In genomic region chr20:380763-381580, GRCh38 we compare ENCODE assay signal across 8 cellular contexts. TPM values are rescaled to one million over a fixed set of nuclear protein-coding genes. Genes with fewer than 3 reads are reported as not detected.
A peak's percentile ranks its signal among the peaks of the same experiment; 100 is the strongest.
DNase-seq lines count a peak whose midpoint lies in the region; ATAC-seq lines count a peak whose summit lies in the region.

No MANE protein-coding gene starts in this region.

- H3K4me1 Mint-ChIP-seq in activated CD4-positive, alpha-beta memory T cell treated with anti-CD3 and anti-CD28 coated beads for 36 hours (ENCODE audit: low read depth) = peaks cover 13% of the 10 kb centered on the region
- H3K4me1 Mint-ChIP-seq in effector memory CD8-positive, alpha-beta T cell (ENCODE audit: low read depth in 2 of 2) = peaks cover 4 to 9% of the 10 kb centered on the region in 2 donors

- DNase-seq in SIG-M5 treated with dmso at 0.1 percent for 504 hours (lab: John Stamatoyannopoulos, UW; ENCODE audit: unreplicated experiment) (peak; percentile 80), SIG-M5 (lab: John Stamatoyannopoulos, UW) (no peak), NCI-H2227 treated with DMSO at 0.1 percent for 48 hours (lab: John Stamatoyannopoulos, UW) (peak; percentile 21)
- peak; percentile 82 for DNase-seq in activated CD4-positive, alpha-beta memory T cell treated with anti-CD3 and anti-CD28 coated beads for 36 hours
- peak; percentile 35 to 50 (median 44) for DNase-seq in effector memory CD8-positive, alpha-beta T cell
- DNase-seq in stimulated activated CD8-positive, alpha-beta memory T cell treated with anti-CD3 and anti-CD28 coated beads, Interleukin-7, amount 100 ng/mL, for 4 hours (ENCODE audit: low read depth in 2 of 2) = peak; percentile 15 to 56

- peaks cover 9% of the 10 kb centered on the region for H3K36me3 Mint-ChIP-seq in activated CD4-positive, alpha-beta memory T cell treated with anti-CD3 and anti-CD28 coated beads for 36 hours
- peaks cover 14% of the 10 kb centered on the region for H3K36me3 Mint-ChIP-seq in effector memory CD8-positive, alpha-beta T cell (ENCODE audit: insufficient read depth)

- peak overlapping the region; percentile 82 for H3K4me3 Mint-ChIP-seq in activated CD4-positive, alpha-beta memory T cell treated with anti-CD3 and anti-CD28 coated beads for 36 hours
- H3K4me3 Mint-ChIP-seq in effector memory CD8-positive, alpha-beta T cell = peak overlapping the region; percentile 86 to 90

- H3K4me3 ChIP-seq in mononuclear cell (ENCODE audit: low read length) = peak overlapping the region; percentile 50

- CTCF ChIA-PET in activated CD4-positive, alpha-beta memory T cell treated with anti-CD3 and anti-CD28 coated beads for 36 hours (lab: Charles Lee) = interaction anchor here (0.6 to 2.0 kb wide), 7 partner anchors 9 to 98 kb away, joined by 3 to 10 read pairs (median 4); partner anchors contain the start of gene NRSN2

- POLR2A ChIA-PET in activated CD4-positive, alpha-beta memory T cell treated with anti-CD3 and anti-CD28 coated beads for 36 hours (lab: Charles Lee) = interaction anchor here (0.6 to 1.4 kb wide), 8 partner anchors 9 to 102 kb away, joined by 3 to 6 read pairs (median 4); no protein-coding TSS in a partner anchor

- H3K27me3 Mint-ChIP-seq in activated CD4-positive, alpha-beta memory T cell treated with anti-CD3 and anti-CD28 coated beads for 36 hours = no peaks in the 10 kb centered on the region
- no peaks in the 10 kb centered on the region for H3K27me3 Mint-ChIP-seq in effector memory CD8-positive, alpha-beta T cell

- peak overlapping the region; percentile 89 for H3K27ac Mint-ChIP-seq in activated CD4-positive, alpha-beta memory T cell treated with anti-CD3 and anti-CD28 coated beads for 36 hours
- H3K27ac Mint-ChIP-seq in effector memory CD8-positive, alpha-beta T cell = peak overlapping the region; percentile 66 to 71

- no peaks in the 10 kb centered on the region for H3K27me3 ChIP-seq in mononuclear cell (ENCODE audit: insufficient read depth, low read length)

- ATAC-seq in HG02885 (IDR thresholded peaks at IDR 0.05; ENCODE audit: poor library complexity, unreplicated experiment) = peak; percentile 66
- ATAC-seq in effector memory CD8-positive, alpha-beta T cell (replicated peaks) = peak; percentile 47

- no peaks in the 10 kb centered on the region for H3K9me3 ChIP-seq in mononuclear cell (ENCODE audit: low read depth, low read length)

- peaks cover 4% of the 10 kb centered on the region for H3K4me1 ChIP-seq in mononuclear cell (ENCODE audit: insufficient read depth, low read length)

- no peaks in the 10 kb centered on the region for H3K9me3 Mint-ChIP-seq in activated CD4-positive, alpha-beta memory T cell treated with anti-CD3 and anti-CD28 coated beads for 36 hours
- no peaks in the 10 kb centered on the region for H3K9me3 Mint-ChIP-seq in effector memory CD8-positive, alpha-beta T cell

- intact Hi-C loops in activated CD4-positive, alpha-beta memory T cell treated with anti-CD3 and anti-CD28 coated beads for 36 hours (cut with micrococcal nuclease) = loop anchor here (5.0 kb wide), 1 partner anchor 51 kb away; no protein-coding TSS in a partner anchor

RNA-seq across cellular contexts. Expression of gene TRIB3, which starts 0.4 kb away (rescaled TPM):
- 10 to 100 TPM; 42.6 to 43.5 TPM for total RNA-seq in activated CD4-positive, alpha-beta memory T cell treated with anti-CD3 and anti-CD28 coated beads for 36 hours
- 4.8 TPM for total RNA-seq in mononuclear cell

RNA-seq across cellular contexts. Expression of gene RBCK1, which starts 27.1 kb away (rescaled TPM):
- 100 to 1,000 TPM; 137 to 139 TPM for total RNA-seq in activated CD4-positive, alpha-beta memory T cell treated with anti-CD3 and anti-CD28 coated beads for 36 hours
- 49.4 TPM for total RNA-seq in mononuclear cell

RNA-seq across cellular contexts. Expression of gene NRSN2, which starts 34.1 kb away (rescaled TPM):
- total RNA-seq in activated CD4-positive, alpha-beta memory T cell treated with anti-CD3 and anti-CD28 coated beads for 36 hours = 1 to 10 TPM; 9.5 to 9.7 TPM
- 0.63 TPM for total RNA-seq in mononuclear cell

RNA-seq across cellular contexts. Expression of gene SOX12, which starts 55.6 kb away (rescaled TPM):
- 1 to 10 TPM; 4.4 to 4.7 TPM for total RNA-seq in activated CD4-positive, alpha-beta memory T cell treated with anti-CD3 and anti-CD28 coated beads for 36 hours
- 1.3 TPM for total RNA-seq in mononuclear cell
